Comparison of ENCODE assay signal across 8 cellular contexts in the genomic region with DNA sequence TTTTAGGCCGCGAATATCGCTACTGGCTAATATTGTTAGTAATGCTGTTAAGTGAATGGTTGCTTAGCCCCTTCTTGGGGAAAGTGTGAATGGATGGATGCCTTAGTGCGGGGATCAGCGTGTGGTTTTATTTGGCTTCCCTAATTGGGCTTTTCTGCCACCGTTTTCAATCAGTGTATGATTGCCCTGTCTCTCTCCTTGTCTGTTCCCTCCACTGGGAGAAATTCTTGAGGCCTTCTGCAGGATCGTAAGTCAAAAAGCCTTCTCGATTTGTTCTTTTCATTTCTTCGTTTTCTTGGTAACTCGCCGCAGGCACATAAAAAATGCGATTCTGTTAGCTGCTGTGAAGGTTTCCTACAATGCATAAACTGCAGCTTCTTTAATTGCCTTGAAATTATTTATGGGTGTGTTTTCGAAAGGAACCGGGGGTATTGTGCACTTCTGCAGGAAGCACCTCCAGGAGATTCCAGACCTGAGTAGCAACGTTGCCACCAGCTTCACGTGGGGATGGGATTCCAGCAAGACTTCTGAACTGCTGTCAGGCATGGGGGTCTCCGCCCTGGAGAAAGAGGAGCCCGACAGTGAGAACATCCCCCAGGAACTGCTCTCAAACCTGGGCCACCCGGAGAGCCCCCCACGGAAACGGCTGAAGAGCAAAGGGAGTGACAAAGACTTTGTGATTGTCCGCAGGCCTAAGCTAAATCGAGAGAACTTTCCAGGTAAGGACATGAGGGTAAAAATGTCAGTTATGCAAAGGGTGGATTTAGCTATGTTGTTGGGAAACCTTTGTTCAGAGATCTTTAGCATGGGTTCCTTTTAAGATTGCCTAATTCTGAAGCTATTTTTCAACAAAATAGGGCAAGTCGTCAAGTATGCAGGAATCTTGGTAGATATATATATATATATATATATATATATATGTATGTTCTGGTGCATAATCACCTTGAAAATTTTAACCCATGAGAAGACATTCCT. TPM values are rescaled to one million over a fixed set of nuclear protein-coding genes. Genes with fewer than 3 reads are reported as not detected.
DNase-seq lines count a peak whose midpoint lies in the region; ATAC-seq and TF ChIP-seq lines count a peak whose summit lies in the region.

No MANE protein-coding gene starts in this region.

- peaks cover 31% of the 10 kb centered on the region for H3K36me3 Mint-ChIP-seq in activated T-cell treated with anti-CD3 and anti-CD28 coated beads, Interleukin-2, amount 50 U/mL, for 4 hours (ENCODE audit: insufficient read depth)
- H3K36me3 Mint-ChIP-seq in progenitor cell of endocrine pancreas (ENCODE audit: insufficient read depth): peaks cover 19% of the 10 kb centered on the region

- ATAC-seq in activated T-cell treated with anti-CD3 and anti-CD28 coated beads, Interleukin-2, amount 50 U/mL, for 4 hours: no peak
- peak; percentile 0 for ATAC-seq in HG03175 (IDR thresholded peaks at IDR 0.05; ENCODE audit: unreplicated experiment)
- no peak for ATAC-seq in GM18520 (IDR thresholded peaks at IDR 0.05; ENCODE audit: unreplicated experiment)

- TF ChIP-seq CTCF in WI38 (IDR thresholded peaks at IDR 0.05; ENCODE audit: low read depth, low read length) (no peak), progenitor cell of endocrine pancreas (IDR thresholded peaks at IDR 0.05; ENCODE audit: unreplicated experiment) (no peak)

- peak overlapping the region; percentile 69 for H3K4me3 ChIP-seq in WI38 (ENCODE audit: low read depth, low read length)

- H3K27ac Mint-ChIP-seq in progenitor cell of endocrine pancreas: peak overlapping the region; percentile 97

- H3K4me1 Mint-ChIP-seq in activated T-cell treated with anti-CD3 and anti-CD28 coated beads, Interleukin-2, amount 50 U/mL, for 4 hours (ENCODE audit: low read depth): peaks cover 52% of the 10 kb centered on the region
- H3K4me1 Mint-ChIP-seq in progenitor cell of endocrine pancreas (ENCODE audit: low read depth): peaks cover 42% of the 10 kb centered on the region

- H3K9me3 Mint-ChIP-seq in activated T-cell treated with anti-CD3 and anti-CD28 coated beads, Interleukin-2, amount 50 U/mL, for 4 hours: no peaks in the 10 kb centered on the region
- H3K9me3 Mint-ChIP-seq in progenitor cell of endocrine pancreas (ENCODE audit: low read depth): no peaks in the 10 kb centered on the region

- H3K4me3 Mint-ChIP-seq in activated T-cell treated with anti-CD3 and anti-CD28 coated beads, Interleukin-2, amount 50 U/mL, for 4 hours: peak overlapping the region; percentile 92
- H3K4me3 Mint-ChIP-seq in progenitor cell of endocrine pancreas (ENCODE audit: low read depth): peak overlapping the region; percentile 95

- DNase-seq in activated T-cell treated with anti-CD3 and anti-CD28 coated beads, Interleukin-2, amount 50 U/mL, for 4 hours: no peak
- DNase-seq in activated T-cell treated with anti-CD3 and anti-CD28 coated beads for 4 hours (no peak), germinal center (ENCODE audit: low spot score) (peak; percentile 27), progenitor cell of endocrine pancreas (ENCODE audit: low spot score, unreplicated experiment) (no peak), cerebellar cortex (ENCODE audit: low spot score) (no peak)

- H3K27me3 Mint-ChIP-seq in activated T-cell treated with anti-CD3 and anti-CD28 coated beads, Interleukin-2, amount 50 U/mL, for 4 hours (ENCODE audit: low read depth): no peaks in the 10 kb centered on the region
- no peaks in the 10 kb centered on the region for H3K27me3 Mint-ChIP-seq in progenitor cell of endocrine pancreas

RNA-seq across cellular contexts. Expression of a gene that starts 0.7 kb away (rescaled TPM):
- 10 to 100 TPM; 31.2 to 43.2 (median 31.2) TPM for total RNA-seq in activated T-cell treated with anti-CD3 and anti-CD28 coated beads, Interleukin-2, amount 50 U/mL, for 4 hours
- 61.3 and 68.4 TPM in 2 replicates for total RNA-seq in progenitor cell of endocrine pancreas

RNA-seq across cellular contexts. Expression of a gene that starts 0.9 kb away (rescaled TPM):
- 1 to 10 TPM; 6.7 to 8.7 (median 6.8) TPM for total RNA-seq in activated T-cell treated with anti-CD3 and anti-CD28 coated beads, Interleukin-2, amount 50 U/mL, for 4 hours
- total RNA-seq in progenitor cell of endocrine pancreas: 6.9 and 7.5 TPM in 2 replicates
